ENCODE assay signal across 16 cellular contexts in genomic region chr5:92653730-92654461, GRCh38.
"Had no signal": no experiment of that assay in that cellular context is flagged by ENCODE, and none has a peak within 500 bp of the region (broad histone marks: within the 10 kb centered on the region; RNA-seq: fewer than 3 reads in every experiment).

No MANE protein-coding gene starts in this region.

- DNase-seq: activated naive CD4-positive, alpha-beta T cell treated with anti-CD3 and anti-CD28 coated beads for 36 hours; activated naive CD8-positive, alpha-beta T cell treated with anti-CD3 and anti-CD28 coated beads, Interleukin-2, amount 50 U/mL, for 24 hours; left ventricle myocardium superior; nucleus accumbens; stimulated activated CD4-positive, alpha-beta T cell treated with anti-CD3 and anti-CD28 coated beads, Interleukin-15, amount 100 ng/mL, for 24 hours; stimulated activated CD4-positive, alpha-beta T cell treated with anti-CD3 and anti-CD28 coated beads, Interleukin-4, amount 100 ng/mL, for 24 hours; stimulated activated naive CD4-positive, alpha-beta T cell treated with Interleukin-2 at 50 U/mL for 16 hours; substantia nigra; uterus had no signal

- FAIRE-seq: keratinocyte had no signal

- ATAC-seq: activated CD4-positive, CD25-positive, alpha-beta regulatory T cell treated with anti-CD3 and anti-CD28 coated beads, Interleukin-2, amount 50 U/mL, for 24 hours; activated naive CD8-positive, alpha-beta T cell treated with anti-CD3 and anti-CD28 coated beads, Interleukin-2, amount 50 U/mL, for 24 hours; left ventricle myocardium superior had no signal

- H3K27ac ChIP-seq: ascending aorta, hepatocyte, right atrium auricular region, skin epidermis, tibial nerve, uterus had no signal
